In genomic region chr17:4318596-4318995, GRCh38 we compare ENCODE assay signal across 17 cellular contexts. TPM values are rescaled to one million over a fixed set of nuclear protein-coding genes. Genes with fewer than 3 reads are reported as not detected.
DNase-seq lines count a peak whose midpoint lies in the region; ATAC-seq and TF ChIP-seq lines count a peak whose summit lies in the region.
"Had no signal": no experiment of that assay in that cellular context is flagged by ENCODE, and none has a peak within 500 bp of the region (broad histone marks: within the 10 kb centered on the region; RNA-seq: fewer than 3 reads in every experiment).

No MANE protein-coding gene starts in this region.

- no peak for TF ChIP-seq POLR2A in breast epithelium (IDR thresholded peaks at IDR 0.05)
- no peak for TF ChIP-seq POLR2A in body of pancreas (IDR thresholded peaks at IDR 0.05)
- TF ChIP-seq POLR2A in suprapubic skin (IDR thresholded peaks at IDR 0.05) = no peak

- H3K9me3 ChIP-seq in left ventricle myocardium inferior (replicated peaks) (no peaks in the 10 kb centered on the region), breast epithelium (no peaks in the 10 kb centered on the region), body of pancreas (no peaks in the 10 kb centered on the region), suprapubic skin (no peaks in the 10 kb centered on the region)
- H3K9me3 ChIP-seq: Caco-2 had no signal

- no peaks in the 10 kb centered on the region for H3K27me3 Mint-ChIP-seq in natural killer cell (ENCODE audit: low read depth in 2 of 2)

- H3K27ac ChIP-seq in left ventricle myocardium inferior (replicated peaks) = peak overlapping the region; percentile 82
- peak overlapping the region; percentile 22 to 54 for H3K27ac ChIP-seq in breast epithelium
- H3K27ac ChIP-seq in layer of hippocampus (ENCODE audit: low read depth, low read length) = peak overlapping the region; percentile 6
- peak overlapping the region in 2 of 4 donors; percentile 15 to 36 for H3K27ac ChIP-seq in body of pancreas
- H3K27ac ChIP-seq in suprapubic skin = no peak overlapping the region
- H3K27ac ChIP-seq: HL-60 had no signal

- H3K4me1 Mint-ChIP-seq in natural killer cell = peaks cover 45 to 59% of the 10 kb centered on the region in 2 donors

- no peak for TF ChIP-seq EP300 in suprapubic skin (IDR thresholded peaks at IDR 0.05)

- 51 to 55% methylated on average over 3 of the region's 3 CpGs for WGBS in body of pancreas, 2 donors
- WGBS in suprapubic skin = 33% methylated on average over 3 of the region's 3 CpGs

- H3K4me1 ChIP-seq in left ventricle myocardium inferior = peaks cover 76% of the 10 kb centered on the region
- no peaks in the 10 kb centered on the region for H3K4me1 ChIP-seq in breast epithelium
- peaks cover 41% of the 10 kb centered on the region for H3K4me1 ChIP-seq in body of pancreas
- peaks cover 47% of the 10 kb centered on the region for H3K4me1 ChIP-seq in suprapubic skin
- H3K4me1 ChIP-seq: Caco-2 had no signal

- TF ChIP-seq CTCF in left ventricle myocardium inferior (IDR thresholded peaks at IDR 0.05; ENCODE audit: borderline replicate concordance) = no peak
- TF ChIP-seq CTCF in breast epithelium (IDR thresholded peaks at IDR 0.05) = no peak
- TF ChIP-seq CTCF in body of pancreas (IDR thresholded peaks at IDR 0.05) = no peak
- TF ChIP-seq CTCF in suprapubic skin (IDR thresholded peaks at IDR 0.05) = no peak
- no peak for TF ChIP-seq CTCF in natural killer cell (IDR thresholded peaks at IDR 0.05)

- H3K4me3 ChIP-seq in left ventricle myocardium inferior (no peak overlapping the region), breast epithelium (no peak overlapping the region), body of pancreas (no peak overlapping the region), suprapubic skin (no peak overlapping the region)
- H3K4me3 ChIP-seq: skin epidermis had no signal

- intact Hi-C loops in left ventricle myocardium inferior (cut with micrococcal nuclease) = no loop called here
- intact Hi-C loops in left cardiac atrium (cut with DNase I) = no loop called here
- intact Hi-C loops in breast epithelium (cut with DNase I; ENCODE audit: low total_unique reads) = no loop called here
- intact Hi-C loops in body of pancreas (cut with DNase I) = loop anchor here (10.0 kb wide), 1 partner anchor 86 kb away; no protein-coding TSS in a partner anchor
- intact Hi-C loops in natural killer cell (cut with micrococcal nuclease) = no loop called here

- no peak for ATAC-seq in left cardiac atrium
- no peak for ATAC-seq in body of pancreas
- ATAC-seq in natural killer cell = no peak
- ATAC-seq: activated CD8-positive, alpha-beta T cell treated with anti-CD3 and anti-CD28 coated beads, Interleukin-2, amount 10 ng/mL, durations not matched to agents 7 days and 5 days; Right ventricle myocardium inferior had no signal

- DNase-seq in left ventricle myocardium inferior (no peak), left cardiac atrium (no peak), breast epithelium (ENCODE audit: low spot score in 2 of 2) (no peak), body of pancreas (no peak), D341Med (ENCODE audit: low spot score) (no peak), suprapubic skin (ENCODE audit: low spot score in 2 of 2) (no peak), natural killer cell (no peak)
- DNase-seq: activated CD8-positive, alpha-beta T cell treated with anti-CD3 and anti-CD28 coated beads, Interleukin-2, amount 10 ng/mL, durations not matched to agents 7 days and 5 days; activated effector memory CD4-positive, alpha-beta T cell treated with anti-CD3 and anti-CD28 coated beads, Interleukin-2, amount 50 U/mL, for 16 hours; Caco-2; NCI-H2029; T-helper 9 cell had no signal

- no peak overlapping the region for H3K4me3 Mint-ChIP-seq in natural killer cell
- H3K4me3 Mint-ChIP-seq: activated CD8-positive, alpha-beta T cell treated with anti-CD3 and anti-CD28 coated beads, Interleukin-2, amount 10 ng/mL, durations not matched to agents 7 days and 5 days; neural crest cell had no signal

- H3K27ac Mint-ChIP-seq in natural killer cell = no peak overlapping the region
- H3K27ac Mint-ChIP-seq: activated CD8-positive, alpha-beta T cell treated with anti-CD3 and anti-CD28 coated beads, Interleukin-2, amount 10 ng/mL, durations not matched to agents 7 days and 5 days had no signal

- H3K36me3 ChIP-seq in left ventricle myocardium inferior = peaks cover 3% of the 10 kb centered on the region
- no peaks in the 10 kb centered on the region for H3K36me3 ChIP-seq in breast epithelium
- H3K36me3 ChIP-seq in body of pancreas (replicated peaks in 1 of 2; ENCODE audit: insufficient read depth in 1 of 2, low read depth in 2 of 2) = no peaks in the 10 kb centered on the region
- no peaks in the 10 kb centered on the region for H3K36me3 ChIP-seq in suprapubic skin

- H3K27me3 ChIP-seq in left ventricle myocardium inferior (ENCODE audit: low read depth) (no peaks in the 10 kb centered on the region), breast epithelium (no peaks in the 10 kb centered on the region), layer of hippocampus (ENCODE audit: control insufficient read depth, insufficient read depth, low read length) (no peaks in the 10 kb centered on the region), body of pancreas (no peaks in the 10 kb centered on the region), suprapubic skin (no peaks in the 10 kb centered on the region)

- no peaks in the 10 kb centered on the region for H3K9me3 Mint-ChIP-seq in natural killer cell
- H3K9me3 Mint-ChIP-seq: neural crest cell had no signal

- no peaks in the 10 kb centered on the region for H3K36me3 Mint-ChIP-seq in natural killer cell

RNA-seq across cellular contexts. Expression of gene UBE2G1, which starts 47.9 kb away (rescaled TPM):
- total RNA-seq in left ventricle myocardium inferior (92.8 TPM), left cardiac atrium (10 to 100 TPM; 52.7 to 53.4 TPM), breast epithelium (10 to 100 TPM; 43.3 to 56.5 (median 43.4) TPM), body of pancreas (10 to 100 TPM; 26.7 to 29.3 TPM), suprapubic skin (10 to 100 TPM; 53.4 to 75.4 (median 67.4) TPM), natural killer cell (10 to 100 TPM; 58.2 to 76.4 (median 64.7) TPM)

RNA-seq across cellular contexts. Expression of gene ANKFY1, which starts 54.8 kb away (rescaled TPM):
- total RNA-seq in left ventricle myocardium inferior = 22.9 TPM
- total RNA-seq in left cardiac atrium = 10 to 100 TPM; 23.2 to 24.0 TPM
- total RNA-seq in breast epithelium = 10 to 100 TPM; 36.3 to 44.2 (median 42.1) TPM
- 10 to 100 TPM; 17.9 to 40.5 TPM for total RNA-seq in body of pancreas
- 10 to 100 TPM; 25.6 to 70.6 (median 44.9) TPM for total RNA-seq in suprapubic skin
- 10 to 100 TPM; 58.4 to 72.4 (median 68.8) TPM for total RNA-seq in natural killer cell
